Comparison of ENCODE assay signal across 1 cellular context in genomic region chr2:232527905-232528470, GRCh38.
TF ChIP-seq lines count a peak whose summit lies in the region.

No MANE protein-coding gene starts in this region.

TF ChIP-seq in HepG2, 621 proteins besides CTCF, POLR2A, EP300 and RAD21:
- TF ChIP-seq ZNF224 (CRISPR knock-in tag; IDR thresholded peaks at IDR 0.05) (no peak), GATAD1 (CRISPR knock-in tag; IDR thresholded peaks at IDR 0.05) (no peak), BRD4 (CRISPR knock-in tag; IDR thresholded peaks at IDR 0.05) (no peak), MTA3 (CRISPR knock-in tag; IDR thresholded peaks at IDR 0.05) (no peak), GFI1 (CRISPR knock-in tag; IDR thresholded peaks at IDR 0.05; ENCODE audit: borderline replicate concordance) (no peak), YEATS4 (CRISPR knock-in tag; IDR thresholded peaks at IDR 0.05; ENCODE audit: borderline replicate concordance) (no peak), U2AF1 (optimal IDR thresholded peaks at IDR 0.05; ENCODE audit: low read depth, low read length) (no peak), ZFX (CRISPR knock-in tag; IDR thresholded peaks at IDR 0.05; ENCODE audit: low read depth) (no peak), ZMYM3 (CRISPR knock-in tag; IDR thresholded peaks at IDR 0.05) (peak; percentile 91), RBAK (CRISPR knock-in tag; IDR thresholded peaks at IDR 0.05) (no peak), NFATC3 (CRISPR knock-in tag; IDR thresholded peaks at IDR 0.05) (no peak), ZIK1 (CRISPR knock-in tag; IDR thresholded peaks at IDR 0.05; ENCODE audit: borderline replicate concordance, low read depth) (no peak), FOXK2 (IDR thresholded peaks at IDR 0.05) (no peak), HMG20A (CRISPR knock-in tag; IDR thresholded peaks at IDR 0.05; ENCODE audit: borderline replicate concordance) (no peak), ZC3H4 (CRISPR knock-in tag; IDR thresholded peaks at IDR 0.05; ENCODE audit: borderline replicate concordance) (no peak)
- TF ChIP-seq, protein P1, sequence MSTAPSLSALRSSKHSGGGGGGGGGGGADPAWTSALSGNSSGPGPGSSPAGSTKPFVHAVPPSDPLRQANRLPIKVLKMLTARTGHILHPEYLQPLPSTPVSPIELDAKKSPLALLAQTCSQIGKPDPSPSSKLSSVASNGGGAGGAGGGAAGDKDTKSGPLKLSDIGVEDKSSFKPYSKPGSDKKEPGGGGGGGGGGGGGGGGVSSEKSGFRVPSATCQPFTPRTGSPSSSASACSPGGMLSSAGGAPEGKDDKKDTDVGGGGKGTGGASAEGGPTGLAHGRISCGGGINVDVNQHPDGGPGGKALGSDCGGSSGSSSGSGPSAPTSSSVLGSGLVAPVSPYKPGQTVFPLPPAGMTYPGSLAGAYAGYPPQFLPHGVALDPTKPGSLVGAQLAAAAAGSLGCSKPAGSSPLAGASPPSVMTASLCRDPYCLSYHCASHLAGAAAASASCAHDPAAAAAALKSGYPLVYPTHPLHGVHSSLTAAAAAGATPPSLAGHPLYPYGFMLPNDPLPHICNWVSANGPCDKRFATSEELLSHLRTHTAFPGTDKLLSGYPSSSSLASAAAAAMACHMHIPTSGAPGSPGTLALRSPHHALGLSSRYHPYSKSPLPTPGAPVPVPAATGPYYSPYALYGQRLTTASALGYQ (CRISPR knock-in tag; IDR thresholded peaks at IDR 0.05): no peak
- TF ChIP-seq, protein P2, sequence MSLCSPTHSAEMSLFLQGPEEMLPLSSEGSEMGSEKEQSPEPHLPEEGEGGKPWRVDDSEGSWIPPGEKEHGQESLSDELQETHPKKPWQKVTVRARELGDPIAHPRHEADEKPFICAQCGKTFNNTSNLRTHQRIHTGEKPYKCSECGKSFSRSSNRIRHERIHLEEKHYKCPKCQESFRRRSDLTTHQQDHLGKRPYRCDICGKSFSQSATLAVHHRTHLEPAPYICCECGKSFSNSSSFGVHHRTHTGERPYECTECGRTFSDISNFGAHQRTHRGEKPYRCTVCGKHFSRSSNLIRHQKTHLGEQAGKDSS (CRISPR knock-in tag; IDR thresholded peaks at IDR 0.05; ENCODE audit: borderline replicate concordance, low read depth): 0 out of 2 replicates have a peak, but pooled peaks have one; percentile 54
